In genomic region chr7:129295015-129295423, GRCh38 we compare ENCODE assay signal across 12 cellular contexts.
DNase-seq lines count a peak whose midpoint lies in the region; ATAC-seq and TF ChIP-seq lines count a peak whose summit lies in the region.
"Had no signal": no experiment of that assay in that cellular context is flagged by ENCODE, and none has a peak within 500 bp of the region (broad histone marks: within the 10 kb centered on the region; RNA-seq: fewer than 3 reads in every experiment).

No MANE protein-coding gene starts in this region.

- no peak overlapping the region for H3K27ac Mint-ChIP-seq in activated naive CD4-positive, alpha-beta T cell treated with anti-CD3 and anti-CD28 coated beads for 36 hours
- H3K27ac Mint-ChIP-seq: activated T-cell treated with anti-CD3 and anti-CD28 coated beads, Interleukin-2, amount 50 U/mL, for 72 hours; natural killer cell treated with Interleukin-12 subunit alpha and Interleukin-12 subunit beta and Interleukin-15 and Interleukin-18, amount 100 ng/mL, for 72 hours had no signal

- H3K9me3 Mint-ChIP-seq in activated naive CD4-positive, alpha-beta T cell treated with anti-CD3 and anti-CD28 coated beads for 36 hours = no peaks in the 10 kb centered on the region
- H3K9me3 Mint-ChIP-seq: activated T-cell treated with anti-CD3 and anti-CD28 coated beads, Interleukin-2, amount 50 U/mL, for 72 hours; natural killer cell treated with Interleukin-12 subunit alpha and Interleukin-12 subunit beta and Interleukin-15 and Interleukin-18, amount 100 ng/mL, for 72 hours had no signal

- H3K27ac ChIP-seq in sigmoid colon (no peak overlapping the region), vagina (no peak overlapping the region)
- H3K27ac ChIP-seq: esophagus muscularis mucosa had no signal

- no peak for TF ChIP-seq POLR2A in sigmoid colon (IDR thresholded peaks at IDR 0.05)
- TF ChIP-seq POLR2A in vagina (IDR thresholded peaks at IDR 0.05) = no peak

- H3K9me3 ChIP-seq in sigmoid colon (no peaks in the 10 kb centered on the region), vagina (no peaks in the 10 kb centered on the region)
- H3K9me3 ChIP-seq: esophagus muscularis mucosa had no signal

- peak; percentile 9 for DNase-seq in HCEC 1CT
- peak; percentile 44 for DNase-seq in fibroblast of villous mesenchyme (ENCODE audit: low read depth)
- peak; percentile 70 for DNase-seq in sigmoid colon
- no peak for DNase-seq in DMS114 treated with DMSO at 0.1 percent for 48 hours (lab: John Stamatoyannopoulos, UW; ENCODE audit: unreplicated experiment)
- no peak for DNase-seq in activated naive CD4-positive, alpha-beta T cell treated with anti-CD3 and anti-CD28 coated beads for 36 hours
- no peak for DNase-seq in vagina (ENCODE audit: extremely low spot score in 2 of 2)
- no peak for DNase-seq in iPS-NIHi7 (ENCODE audit: extremely low spot score)
- DNase-seq: activated T-cell treated with anti-CD3 and anti-CD28 coated beads, Interleukin-2, amount 50 U/mL, for 72 hours; NCI-H146 had no signal

- intact Hi-C loops in sigmoid colon (cut with DNase I) = no loop called here
- intact Hi-C loops in activated naive CD4-positive, alpha-beta T cell treated with anti-CD3 and anti-CD28 coated beads for 36 hours (cut with micrococcal nuclease) = no loop called here
- intact Hi-C loops in vagina (cut with DNase I) = loop anchor here (5.0 kb wide), 2 partner anchors 73 to 177 kb away; no protein-coding TSS in a partner anchor

- CTCF ChIA-PET in activated naive CD4-positive, alpha-beta T cell treated with anti-CD3 and anti-CD28 coated beads for 36 hours (lab: Charles Lee) = interaction anchor here (0.5 to 6.6 kb wide), 3 partner anchors 68 to 97 kb away, joined by 3 to 112 read pairs (median 3); no protein-coding TSS in a partner anchor

- H3K27me3 Mint-ChIP-seq in activated naive CD4-positive, alpha-beta T cell treated with anti-CD3 and anti-CD28 coated beads for 36 hours (ENCODE audit: low read depth) = no peaks in the 10 kb centered on the region
- H3K27me3 Mint-ChIP-seq: natural killer cell treated with Interleukin-12 subunit alpha and Interleukin-12 subunit beta and Interleukin-15 and Interleukin-18, amount 100 ng/mL, for 72 hours had no signal

- no peaks in the 10 kb centered on the region for H3K36me3 ChIP-seq in sigmoid colon
- no peaks in the 10 kb centered on the region for H3K36me3 ChIP-seq in vagina
- H3K36me3 ChIP-seq: esophagus muscularis mucosa had no signal

- H3K4me1 Mint-ChIP-seq in activated naive CD4-positive, alpha-beta T cell treated with anti-CD3 and anti-CD28 coated beads for 36 hours (ENCODE audit: low read depth) = no peaks in the 10 kb centered on the region

- no peak for TF ChIP-seq EP300 in sigmoid colon (IDR thresholded peaks at IDR 0.05)

- ATAC-seq in SK-N-SH treated with all-trans-retinoic acid at 6 μM for 48 hours = peak; percentile 81
- ATAC-seq: activated T-cell treated with anti-CD3 and anti-CD28 coated beads, Interleukin-2, amount 50 U/mL, for 72 hours; natural killer cell treated with Interleukin-12 subunit alpha and Interleukin-12 subunit beta and Interleukin-15 and Interleukin-18, amount 100 ng/mL, for 72 hours had no signal

- WGBS in sigmoid colon, 2 donors = 73 to 81% methylated on average over 2 of the region's 2 CpGs

- no peaks in the 10 kb centered on the region for H3K36me3 Mint-ChIP-seq in activated naive CD4-positive, alpha-beta T cell treated with anti-CD3 and anti-CD28 coated beads for 36 hours (ENCODE audit: low read depth)
- H3K36me3 Mint-ChIP-seq: natural killer cell treated with Interleukin-12 subunit alpha and Interleukin-12 subunit beta and Interleukin-15 and Interleukin-18, amount 100 ng/mL, for 72 hours had no signal

- H3K4me1 ChIP-seq in sigmoid colon (peaks cover 0 to 6% (median 0%) of the 10 kb centered on the region in 4 donors), vagina (peaks cover 4% of the 10 kb centered on the region)

- H3K4me3 ChIP-seq in fibroblast of villous mesenchyme (ENCODE audit: low read depth, low read length) (no peak overlapping the region), sigmoid colon (no peak overlapping the region), vagina (no peak overlapping the region)
- H3K4me3 ChIP-seq: esophagus muscularis mucosa had no signal

- H3K4me3 Mint-ChIP-seq in activated naive CD4-positive, alpha-beta T cell treated with anti-CD3 and anti-CD28 coated beads for 36 hours = no peak overlapping the region
- H3K4me3 Mint-ChIP-seq: activated T-cell treated with anti-CD3 and anti-CD28 coated beads, Interleukin-2, amount 50 U/mL, for 72 hours; natural killer cell treated with Interleukin-12 subunit alpha and Interleukin-12 subunit beta and Interleukin-15 and Interleukin-18, amount 100 ng/mL, for 72 hours had no signal

- TF ChIP-seq CTCF in fibroblast of villous mesenchyme (IDR thresholded peaks at IDR 0.05; ENCODE audit: insufficient read depth, low read depth, low read length) = no peak
- no peak for TF ChIP-seq CTCF in sigmoid colon (IDR thresholded peaks at IDR 0.05)
- no peak for TF ChIP-seq CTCF in vagina (IDR thresholded peaks at IDR 0.05)

- H3K27me3 ChIP-seq in sigmoid colon = no peaks in the 10 kb centered on the region
- no peaks in the 10 kb centered on the region for H3K27me3 ChIP-seq in vagina
- H3K27me3 ChIP-seq: esophagus muscularis mucosa had no signal

TF ChIP-seq in SK-N-SH treated with all-trans-retinoic acid at 6 μM for 48 hours, 23 proteins besides CTCF, POLR2A, EP300 and RAD21:
- peak; percentile 58; the same call in 1 of the 2 replicates for TF ChIP-seq ZFP3 (CRISPR knock-in tag; IDR thresholded peaks at IDR 0.05)
- peak; percentile 82; the same call in 1 of the 2 replicates for TF ChIP-seq ISL1 (CRISPR knock-in tag; IDR thresholded peaks at IDR 0.05)
- no peak for TF ChIP-seq ZNF8 (CRISPR knock-in tag; IDR thresholded peaks at IDR 0.05)

Comparison
In these comparisons a context has a peak if more than half of its experiments do, and no peak if none do; other contexts are left out.
1. DNase-seq: peak in HCEC 1CT (single experiment), fibroblast of villous mesenchyme (single experiment) and sigmoid colon (single experiment); none in DMS114 treated with DMSO at 0.1 percent for 48 hours (single experiment), activated naive CD4-positive, alpha-beta T cell treated with anti-CD3 and anti-CD28 coated beads for 36 hours (single experiment), vagina (0 of 2) and iPS-NIHi7 (single experiment).